ENCODE assay signal across 17 cellular contexts in genomic region chr6:125094563-125094962, GRCh38. TPM values are rescaled to one million over a fixed set of nuclear protein-coding genes. Genes with fewer than 3 reads are reported as not detected.
DNase-seq lines count a peak whose midpoint lies in the region; TF ChIP-seq lines count a peak whose summit lies in the region.
"Had no signal": no experiment of that assay in that cellular context is flagged by ENCODE, and none has a peak within 500 bp of the region (broad histone marks: within the 10 kb centered on the region; RNA-seq: fewer than 3 reads in every experiment).

No MANE protein-coding gene starts in this region.

- no peaks in the 10 kb centered on the region for H3K36me3 Mint-ChIP-seq in activated CD4-positive, alpha-beta T cell treated with anti-CD3 and anti-CD28 coated beads, Interleukin-2, amount 10 ng/mL, durations not matched to agents 7 days and 5 days (ENCODE audit: low read depth)
- H3K36me3 Mint-ChIP-seq: activated naive CD4-positive, alpha-beta T cell treated with anti-CD3 and anti-CD28 coated beads, Interleukin-2, amount 50 U/mL, for 24 hours; T-cell had no signal

- H3K27me3 ChIP-seq in SJSA1 (replicated peaks), result no peaks in the 10 kb centered on the region
- H3K27me3 ChIP-seq in vagina, result no peaks in the 10 kb centered on the region

- H3K27ac ChIP-seq in SJSA1 (peak overlapping the region; percentile 85; the same call in 1 of the 2 replicates), vagina (no peak overlapping the region)
- H3K27ac ChIP-seq: 22Rv1, thoracic aorta, WERI-Rb-1 had no signal

- H3K4me1 ChIP-seq in SJSA1 (replicated peaks), result peaks cover 32% of the 10 kb centered on the region
- H3K4me1 ChIP-seq in vagina, result peaks cover 8% of the 10 kb centered on the region

- H3K9me3 ChIP-seq in SJSA1 (replicated peaks) (no peaks in the 10 kb centered on the region), vagina (no peaks in the 10 kb centered on the region)
- H3K9me3 ChIP-seq: thoracic aorta had no signal

- TF ChIP-seq POLR2A in vagina (IDR thresholded peaks at IDR 0.05), result no peak

- no peaks in the 10 kb centered on the region for H3K9me3 Mint-ChIP-seq in activated CD4-positive, alpha-beta T cell treated with anti-CD3 and anti-CD28 coated beads, Interleukin-2, amount 10 ng/mL, durations not matched to agents 7 days and 5 days
- H3K9me3 Mint-ChIP-seq: activated CD8-positive, alpha-beta T cell treated with anti-CD3 and anti-CD28 coated beads for 36 hours; activated naive CD4-positive, alpha-beta T cell treated with anti-CD3 and anti-CD28 coated beads, Interleukin-2, amount 50 U/mL, for 24 hours; activated T-cell treated with anti-CD3 and anti-CD28 coated beads, Interleukin-2, amount 50 U/mL, for 4 hours; T-cell had no signal

- TF ChIP-seq CTCF in vagina (IDR thresholded peaks at IDR 0.05), result no peak

- intact Hi-C loops in vagina (cut with DNase I), result no loop called here

- peaks cover 15% of the 10 kb centered on the region for H3K27me3 Mint-ChIP-seq in activated CD4-positive, alpha-beta T cell treated with anti-CD3 and anti-CD28 coated beads, Interleukin-2, amount 10 ng/mL, durations not matched to agents 7 days and 5 days

- H3K4me1 Mint-ChIP-seq in activated CD4-positive, alpha-beta T cell treated with anti-CD3 and anti-CD28 coated beads, Interleukin-2, amount 10 ng/mL, durations not matched to agents 7 days and 5 days, result peaks cover 4% of the 10 kb centered on the region

- DNase-seq in NCI-H1105 treated with DMSO at 0.1 percent for 48 hours (lab: John Stamatoyannopoulos, UW) (peak; percentile 6), NCI-H1105 (lab: John Stamatoyannopoulos, UW) (no peak), SJSA1 (ENCODE audit: low read depth in 1 of 2, low spot score in 2 of 2) (no peak), fibroblast of gingiva (ENCODE audit: low read depth) (peak; percentile 20), skeletal muscle cell (ENCODE audit: low read depth) (peak; percentile 64), inferior parietal cortex (ENCODE audit: extremely low spot score) (no peak), vagina (ENCODE audit: extremely low spot score in 2 of 2) (no peak)
- no peak for DNase-seq in activated CD4-positive, alpha-beta T cell treated with anti-CD3 and anti-CD28 coated beads, Interleukin-2, amount 10 ng/mL, durations not matched to agents 7 days and 5 days
- DNase-seq: activated CD8-positive, alpha-beta T cell treated with anti-CD3 and anti-CD28 coated beads for 36 hours; activated T-cell treated with anti-CD3 and anti-CD28 coated beads, Interleukin-2, amount 50 U/mL, for 4 hours; NCI-H1436 treated with DMSO at 0.1 percent for 48 hours; NCI-H345; T-cell; WERI-Rb-1 had no signal

- POLR2A ChIA-PET in activated CD4-positive, alpha-beta T cell treated with anti-CD3 and anti-CD28 coated beads, Interleukin-2, amount 10 ng/mL, durations not matched to agents 7 days and 5 days (lab: Charles Lee), result no interaction called here

- H3K27ac Mint-ChIP-seq in activated CD4-positive, alpha-beta T cell treated with anti-CD3 and anti-CD28 coated beads, Interleukin-2, amount 10 ng/mL, durations not matched to agents 7 days and 5 days, result no peak overlapping the region
- H3K27ac Mint-ChIP-seq: activated CD8-positive, alpha-beta T cell treated with anti-CD3 and anti-CD28 coated beads for 36 hours; activated naive CD4-positive, alpha-beta T cell treated with anti-CD3 and anti-CD28 coated beads, Interleukin-2, amount 50 U/mL, for 24 hours; T-cell had no signal

- H3K36me3 ChIP-seq in SJSA1 (no peaks in the 10 kb centered on the region), vagina (no peaks in the 10 kb centered on the region)
- H3K36me3 ChIP-seq: thoracic aorta, WERI-Rb-1 had no signal

- no peak overlapping the region for H3K4me3 Mint-ChIP-seq in activated CD4-positive, alpha-beta T cell treated with anti-CD3 and anti-CD28 coated beads, Interleukin-2, amount 10 ng/mL, durations not matched to agents 7 days and 5 days
- H3K4me3 Mint-ChIP-seq: activated CD8-positive, alpha-beta T cell treated with anti-CD3 and anti-CD28 coated beads for 36 hours; activated naive CD4-positive, alpha-beta T cell treated with anti-CD3 and anti-CD28 coated beads, Interleukin-2, amount 50 U/mL, for 24 hours; activated T-cell treated with anti-CD3 and anti-CD28 coated beads, Interleukin-2, amount 50 U/mL, for 4 hours; T-cell had no signal

- H3K4me3 ChIP-seq in SJSA1 (no peak overlapping the region), skeletal muscle cell (ENCODE audit: low read depth, low read length) (no peak overlapping the region), vagina (no peak overlapping the region)
- H3K4me3 ChIP-seq: thoracic aorta had no signal

- CTCF ChIA-PET in activated CD4-positive, alpha-beta T cell treated with anti-CD3 and anti-CD28 coated beads, Interleukin-2, amount 10 ng/mL, durations not matched to agents 7 days and 5 days (lab: Charles Lee), result no interaction called here

RNA-seq across cellular contexts. Expression of gene TPD52L1, which starts 59.0 kb away (rescaled TPM):
- 39.2 and 47.9 TPM in 2 replicates for total RNA-seq in SJSA1 (2014; rRNA removed; shearing (Covaris generic))
- total RNA-seq in activated CD4-positive, alpha-beta T cell treated with anti-CD3 and anti-CD28 coated beads, Interleukin-2, amount 10 ng/mL, durations not matched to agents 7 days and 5 days, result not detected
- 85.0 TPM for total RNA-seq in vagina

Comparison
In these comparisons a context has a peak if more than half of its experiments do, and no peak if none do; other contexts are left out.
1. DNase-seq: peak in NCI-H1105 treated with DMSO at 0.1 percent for 48 hours (single experiment), fibroblast of gingiva (single experiment) and skeletal muscle cell (single experiment); none in NCI-H1105 (single experiment), SJSA1 (0 of 2), activated CD4-positive, alpha-beta T cell treated with anti-CD3 and anti-CD28 coated beads, Interleukin-2, amount 10 ng/mL, durations not matched to agents 7 days and 5 days (single experiment), inferior parietal cortex (single experiment) and vagina (0 of 2).
2. RNA of gene TPD52L1, which starts 59.0 kb away (total RNA-seq): 85.0 TPM in vagina (single experiment) and 39.2 to 47.9 TPM in SJSA1; not detected in activated CD4-positive, alpha-beta T cell treated with anti-CD3 and anti-CD28 coated beads, Interleukin-2, amount 10 ng/mL, durations not matched to agents 7 days and 5 days; every median in the first group is over 10 times any median in the second.